ENCODE assay signal across 8 cellular contexts in genomic region chr11:7098235-7098832, GRCh38. TPM values are rescaled to one million over a fixed set of nuclear protein-coding genes. Genes with fewer than 3 reads are reported as not detected.
DNase-seq lines count a peak whose midpoint lies in the region; ATAC-seq, FAIRE-seq and TF ChIP-seq lines count a peak whose summit lies in the region.

No MANE protein-coding gene starts in this region.

- H3K9me2 ChIP-seq in OCI-LY1 (ENCODE audit: low read depth, low read length) = no peaks in the 10 kb centered on the region

- H3K4me3 ChIP-seq in OCI-LY1 (ENCODE audit: low read depth, low read length, poor library complexity, severe bottlenecking) (no peak overlapping the region), lower lobe of right lung (no peak overlapping the region)

- H3K27me3 ChIP-seq in OCI-LY1 (ENCODE audit: insufficient read depth, low read length) (no peaks in the 10 kb centered on the region; the same call in 1 of the 2 replicates), lower lobe of right lung (ENCODE audit: low read depth) (no peaks in the 10 kb centered on the region)

- no peaks in the 10 kb centered on the region for H3K36me3 ChIP-seq in OCI-LY1 (ENCODE audit: insufficient read depth, low read length)
- no peaks in the 10 kb centered on the region for H3K36me3 ChIP-seq in lower lobe of right lung

- no peak overlapping the region for H3K4me2 ChIP-seq in OCI-LY1 (ENCODE audit: low read length)

- no peaks in the 10 kb centered on the region for H3K9me3 ChIP-seq in OCI-LY1 (ENCODE audit: low read length)
- no peaks in the 10 kb centered on the region for H3K9me3 ChIP-seq in lower lobe of right lung

- H3F3A ChIP-seq in OCI-LY1 (ENCODE audit: insufficient read depth, low read length) = no peaks in the 10 kb centered on the region

- no peak for FAIRE-seq in D721Med (lab: Jason Lieb, UNC)

- no peaks in the 10 kb centered on the region for H3K79me2 ChIP-seq in OCI-LY1 (ENCODE audit: insufficient read depth, low read length)

- intact Hi-C loops in lower lobe of right lung (cut with DNase I) = no loop called here

- no peaks in the 10 kb centered on the region for H3K4me1 ChIP-seq in OCI-LY1 (ENCODE audit: insufficient read depth, low read length, severe bottlenecking)
- H3K4me1 ChIP-seq in lower lobe of right lung = no peaks in the 10 kb centered on the region

- peak; percentile 74 for ATAC-seq in GM19397 (IDR thresholded peaks at IDR 0.05; ENCODE audit: unreplicated experiment)
- peak; percentile 53 to 63 for ATAC-seq in lower lobe of right lung
- ATAC-seq in HG03039 (IDR thresholded peaks at IDR 0.05; ENCODE audit: unreplicated experiment) = no peak

- H3K27ac ChIP-seq in OCI-LY1 (ENCODE audit: low read depth, low read length, poor library complexity, severe bottlenecking) = no peak overlapping the region
- H3K27ac ChIP-seq in lower lobe of right lung = no peak overlapping the region

- TF ChIP-seq CTCF in D721Med (IDR thresholded peaks at IDR 0.05; ENCODE audit: insufficient read depth, missing control alignments) = peak; percentile 60
- TF ChIP-seq CTCF in OCI-LY1 (IDR thresholded peaks at IDR 0.05; ENCODE audit: low read length) = peak; percentile 75; the same call in 1 of the 2 replicates
- peak; percentile 65 for TF ChIP-seq CTCF in lower lobe of right lung (IDR thresholded peaks at IDR 0.05)

- no peak for DNase-seq in D721Med (ENCODE audit: insufficient read length, low spot score)
- peak; percentile 85 for DNase-seq in HT-29 (ENCODE audit: low spot score)
- peak; percentile 62 for DNase-seq in dedifferentiated amniotic fluid mesenchymal stem cell (ENCODE audit: extremely low spot score)
- no peak for DNase-seq in lower lobe of right lung
- no peak for DNase-seq in activated CD8-positive, alpha-beta memory T cell treated with anti-CD3 and anti-CD28 coated beads, Interleukin-2, amount 50 U/mL, for 4 hours

- H4K20me1 ChIP-seq in OCI-LY1 (ENCODE audit: insufficient read depth, low read length) = no peaks in the 10 kb centered on the region

- no peak overlapping the region for H2AFZ ChIP-seq in OCI-LY1 (ENCODE audit: low read length)

- H3K9ac ChIP-seq in OCI-LY1 (ENCODE audit: low read length) = no peak overlapping the region

RNA-seq across cellular contexts. Expression of gene RBMXL2, which starts 9.5 kb away (rescaled TPM):
- total RNA-seq in HT-29 (2014; rRNA removed; shearing (Covaris generic)) = 0.05 TPM in 1 of 2 replicates, not detected in the other
- not detected for total RNA-seq in lower lobe of right lung

Comparison
In these comparisons a context has a peak if more than half of its experiments do, and no peak if none do; other contexts are left out.
1. DNase-seq: peak in HT-29 (single experiment) and dedifferentiated amniotic fluid mesenchymal stem cell (single experiment); none in D721Med (single experiment), lower lobe of right lung (single experiment) and activated CD8-positive, alpha-beta memory T cell treated with anti-CD3 and anti-CD28 coated beads, Interleukin-2, amount 50 U/mL, for 4 hours (single experiment).
2. Peak in every context shown above with its lines, with median percentiles within 50 percentile points of each other: CTCF ChIP-seq.